8 cellular contexts compared by ENCODE assay signal in genomic region chr19:33052352-33052972, GRCh38. TPM values are rescaled to one million over a fixed set of nuclear protein-coding genes. Genes with fewer than 3 reads are reported as not detected.
A peak's percentile ranks its signal among the peaks of the same experiment; 100 is the strongest.
DNase-seq lines count a peak whose midpoint lies in the region; ATAC-seq, FAIRE-seq and TF ChIP-seq lines count a peak whose summit lies in the region.

No MANE protein-coding gene starts in this region.

- DNase-seq in NCI-H2107 treated with DMSO at 0.1 percent for 48 hours (lab: John Stamatoyannopoulos, UW; ENCODE audit: unreplicated experiment) (peak; percentile 84), NCI-H2107 (lab: John Stamatoyannopoulos, UW) (no peak), SK-N-MC (ENCODE audit: low read depth, low spot score) (no peak), left ventricle myocardium superior (peak; percentile 46), stomach (peak; percentile 37), RCC 7860 (ENCODE audit: low spot score) (no peak)
- DNase-seq in stimulated activated naive CD8-positive, alpha-beta T cell treated with anti-CD3 and anti-CD28 coated beads, Interleukin-15, Interleukin-2, amounts not matched to agents 100 U/mL and 50 U/mL, for 24 hours = no peak

- no peak overlapping the region for H3K9ac ChIP-seq in SK-N-MC (ENCODE audit: insufficient read length)

- H3K4me3 ChIP-seq in SK-N-MC (no peak overlapping the region), stomach (no peak overlapping the region)

- H3K9me3 ChIP-seq in SK-N-MC (ENCODE audit: low read depth, low read length) (no peaks in the 10 kb centered on the region), stomach (no peaks in the 10 kb centered on the region)

- H3K36me3 ChIP-seq in SK-N-MC (ENCODE audit: insufficient read depth, low read length) (no peaks in the 10 kb centered on the region; the same call in 1 of the 2 replicates), stomach (no peaks in the 10 kb centered on the region)

- H3K27ac ChIP-seq in SK-N-MC (0 out of 2 replicates have a peak overlapping the region, but pooled peaks have one; percentile 3), stomach (peak overlapping the region; percentile 52 to 84 (median 67))

- no peak for TF ChIP-seq CTCF in stomach (IDR thresholded peaks at IDR 0.05)

- no peak for TF ChIP-seq EP300 in stomach (IDR thresholded peaks at IDR 0.05)

- no peak for FAIRE-seq in RCC 7860 (lab: Jason Lieb, UNC)

- H3K4me1 ChIP-seq in stomach = peaks cover 24 to 58% (median 38%) of the 10 kb centered on the region in 4 donors

- intact Hi-C loops in left ventricle myocardium superior (cut with micrococcal nuclease) (no loop called here), stomach (cut with DNase I; ENCODE audit: low total_unique reads) (no loop called here)

- peak; percentile 54 for ATAC-seq in left ventricle myocardium superior
- no peak for ATAC-seq in stimulated activated naive CD8-positive, alpha-beta T cell treated with anti-CD3 and anti-CD28 coated beads, Interleukin-15, Interleukin-2, amounts not matched to agents 100 U/mL and 50 U/mL, for 24 hours
- no peak for ATAC-seq in HG03097 (IDR thresholded peaks at IDR 0.05; ENCODE audit: low FRiP score, unreplicated experiment)

- H3K27me3 ChIP-seq in stomach = no peaks in the 10 kb centered on the region

- no peak for TF ChIP-seq POLR2A in stomach (IDR thresholded peaks at IDR 0.05)

- 28 to 45% (median 40%) methylated on average over 8 of the region's 8 CpGs for WGBS in stomach, 5 donors

RNA-seq across cellular contexts. Expression of gene RHPN2, which starts 12.2 kb away (rescaled TPM):
- total RNA-seq in left ventricle myocardium superior = 2.4 TPM
- total RNA-seq in stomach = 10 to 100 TPM; 13.3 to 73.5 (median 37.1) TPM
- 10 to 100 TPM in 2 of 3 donors, 1 to 10 TPM in 1; 2.4 to 62.6 (median 17.1) TPM for polyA plus RNA-seq in stomach

RNA-seq across cellular contexts. Expression of gene GPATCH1, which starts 28.5 kb away (rescaled TPM):
- 5.4 TPM for total RNA-seq in left ventricle myocardium superior
- 10 to 100 TPM in 2 of 5 donors, 1 to 10 TPM in 3; 1.2 to 31.5 (median 9.5) TPM for total RNA-seq in stomach
- 1 to 10 TPM; 2.2 to 5.8 (median 5.4) TPM for polyA plus RNA-seq in stomach

Comparison
In these comparisons a context has a peak if more than half of its experiments do, and no peak if none do; other contexts are left out.
1. DNase-seq: peak in NCI-H2107 treated with DMSO at 0.1 percent for 48 hours (single experiment), left ventricle myocardium superior (single experiment) and stomach (single experiment); none in NCI-H2107 (single experiment), SK-N-MC (single experiment), RCC 7860 (single experiment) and stimulated activated naive CD8-positive, alpha-beta T cell treated with anti-CD3 and anti-CD28 coated beads, Interleukin-15, Interleukin-2, amounts not matched to agents 100 U/mL and 50 U/mL, for 24 hours (single experiment).